Comparison of ENCODE assay signal across 12 cellular contexts in the genomic region with DNA sequence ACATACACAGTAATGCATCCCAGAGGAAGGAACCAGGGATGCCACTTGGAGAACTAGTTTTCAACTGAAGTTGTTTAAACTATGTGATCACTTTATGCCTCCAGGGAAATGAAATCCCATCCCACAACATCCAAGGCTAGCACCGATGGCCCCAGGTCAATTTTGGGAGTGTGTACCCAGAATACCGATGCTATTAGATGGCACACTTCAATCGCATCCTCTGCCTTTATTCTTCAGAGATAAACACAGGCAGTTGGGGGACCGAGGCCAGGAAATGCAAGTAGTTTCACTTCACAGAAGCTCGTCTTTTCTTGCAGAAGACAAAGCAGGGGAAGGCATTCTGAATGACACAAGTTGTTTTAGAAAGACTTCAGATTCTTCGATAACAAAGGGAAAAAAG. TPM values are rescaled to one million over a fixed set of nuclear protein-coding genes. Genes with fewer than 3 reads are reported as not detected.
DNase-seq lines count a peak whose midpoint lies in the region; ATAC-seq and TF ChIP-seq lines count a peak whose summit lies in the region.
"Had no signal": no experiment of that assay in that cellular context is flagged by ENCODE, and none has a peak within 500 bp of the region (broad histone marks: within the 10 kb centered on the region; RNA-seq: fewer than 3 reads in every experiment).

No MANE protein-coding gene starts in this region.

- H3K27me3 Mint-ChIP-seq in T-helper 2 cell treated with Interferon-gamma antibody and Interleukin-4, amounts not matched to agents 5 μg/mL and 100 μg/mL, for 36 hours (ENCODE audit: low read depth), result no peaks in the 10 kb centered on the region

- H3K4me1 Mint-ChIP-seq in T-helper 2 cell treated with Interferon-gamma antibody and Interleukin-4, amounts not matched to agents 5 μg/mL and 100 μg/mL, for 36 hours (ENCODE audit: low read depth), result peaks cover 72% of the 10 kb centered on the region

- ATAC-seq in GM19043 (IDR thresholded peaks at IDR 0.05; ENCODE audit: low read depth, unreplicated experiment) (peak; percentile 48), GM18519 (IDR thresholded peaks at IDR 0.05; ENCODE audit: low FRiP score, unreplicated experiment) (no peak), left lung (no peak)
- ATAC-seq: HCT116 had no signal

- TF ChIP-seq CTCF in AG10803 (conservative IDR thresholded peaks at IDR 0.05; ENCODE audit: low read length) (no peak), left lung (IDR thresholded peaks at IDR 0.05) (no peak)

- H3K36me3 Mint-ChIP-seq in T-helper 2 cell treated with Interferon-gamma antibody and Interleukin-4, amounts not matched to agents 5 μg/mL and 100 μg/mL, for 36 hours (ENCODE audit: low read depth), result peaks cover 39% of the 10 kb centered on the region

- no peaks in the 10 kb centered on the region for H3K27me3 ChIP-seq in left lung
- H3K27me3 ChIP-seq: esophagus squamous epithelium had no signal

- no peak for DNase-seq in AG10803 (ENCODE audit: low read depth)
- peak; percentile 26 for DNase-seq in T-helper 2 cell treated with Interferon-gamma antibody and Interleukin-4, amounts not matched to agents 5 μg/mL and 100 μg/mL, for 36 hours (ENCODE audit: low spot score)
- DNase-seq in fibroblast of gingiva (ENCODE audit: low read depth), result peak; percentile 32
- no peak for DNase-seq in HUDEP-2 (lab: John Stamatoyannopoulos, UW; ENCODE audit: unreplicated experiment in 76 of 76)
- no peak for DNase-seq in left lung
- DNase-seq in effector CD8-positive, alpha-beta T cell (lab: John Stamatoyannopoulos, UW), result no peak
- DNase-seq: esophagus squamous epithelium, NCI-H1694 treated with DMSO at 0.1 percent for 48 hours, WERI-Rb-1 had no signal

- peak overlapping the region; percentile 89 for H3K4me3 Mint-ChIP-seq in T-helper 2 cell treated with Interferon-gamma antibody and Interleukin-4, amounts not matched to agents 5 μg/mL and 100 μg/mL, for 36 hours

- no peaks in the 10 kb centered on the region for H3K9me3 ChIP-seq in left lung
- H3K9me3 ChIP-seq: esophagus squamous epithelium had no signal

- H3K36me3 ChIP-seq in left lung, result no peaks in the 10 kb centered on the region

- H3K9me3 Mint-ChIP-seq in T-helper 2 cell treated with Interferon-gamma antibody and Interleukin-4, amounts not matched to agents 5 μg/mL and 100 μg/mL, for 36 hours, result no peaks in the 10 kb centered on the region

- peaks cover 29 to 70% of the 10 kb centered on the region in 2 donors for H3K4me1 ChIP-seq in left lung

- peak overlapping the region in 1 of 2 donors; percentile 45 for H3K27ac ChIP-seq in left lung
- H3K27ac ChIP-seq: WERI-Rb-1 had no signal

- peak overlapping the region; percentile 88 for H3K27ac Mint-ChIP-seq in T-helper 2 cell treated with Interferon-gamma antibody and Interleukin-4, amounts not matched to agents 5 μg/mL and 100 μg/mL, for 36 hours

- intact Hi-C loops in left lung (cut with DNase I), result no loop called here

- H3K4me3 ChIP-seq in AG10803 (ENCODE audit: low read length), result peak overlapping the region; percentile 5; the same call in 1 of the 2 replicates
- no peak overlapping the region for H3K4me3 ChIP-seq in left lung

RNA-seq across cellular contexts. Expression of a gene that starts 13.8 kb away (rescaled TPM):
- total RNA-seq in left lung, result 10 to 100 TPM; 81.5 to 84.0 TPM

Comparison
In these comparisons a context has a peak if more than half of its experiments do, and no peak if none do; other contexts are left out.
1. DNase-seq: peak in T-helper 2 cell treated with Interferon-gamma antibody and Interleukin-4, amounts not matched to agents 5 μg/mL and 100 μg/mL, for 36 hours (single experiment) and fibroblast of gingiva (single experiment); none in AG10803 (single experiment), HUDEP-2 (0 of 76), left lung (0 of 2) and effector CD8-positive, alpha-beta T cell (single experiment).